ENCODE assay signal across 8 cellular contexts in the genomic region with DNA sequence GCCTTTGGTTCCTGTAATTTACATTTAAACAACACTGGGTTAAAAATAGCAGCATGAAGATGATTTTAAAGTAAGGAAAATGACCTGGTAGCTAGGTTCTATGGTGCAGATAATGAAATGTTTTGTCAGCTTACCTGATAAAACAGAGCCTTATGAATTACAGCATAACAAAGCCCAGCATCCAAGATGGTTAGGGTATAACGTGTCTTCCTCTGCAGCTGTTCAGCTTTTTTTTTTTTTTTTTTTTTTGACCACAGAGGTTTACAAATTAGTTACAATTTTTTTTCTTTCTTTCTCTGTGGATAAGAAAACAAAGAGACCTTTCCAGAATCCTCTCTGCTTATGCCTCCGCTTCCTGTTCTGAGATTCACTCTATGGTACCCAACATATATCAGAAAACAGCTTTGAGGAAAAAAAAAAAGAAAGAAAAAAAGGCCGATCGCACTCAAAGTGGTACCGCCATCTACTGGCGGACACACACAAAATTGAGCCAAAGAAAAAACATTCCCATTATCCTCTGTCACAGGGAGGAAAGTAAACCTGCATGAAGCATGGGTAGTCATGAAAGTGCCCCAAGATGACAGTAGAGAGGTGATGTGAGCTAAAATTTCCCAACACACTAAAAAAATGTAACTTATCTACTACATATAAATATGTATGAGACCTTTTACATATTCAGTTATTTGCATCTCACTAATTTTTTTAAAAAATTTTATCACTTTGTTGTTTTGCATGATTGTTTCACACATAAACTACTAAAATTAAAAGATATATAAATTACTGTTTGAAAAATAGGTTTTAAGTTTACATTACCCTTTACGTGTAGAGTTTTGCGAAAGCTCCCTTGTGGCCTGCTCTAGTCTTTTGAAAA. TPM values are rescaled to one million over a fixed set of nuclear protein-coding genes. Genes with fewer than 3 reads are reported as not detected.
DNase-seq lines count a peak whose midpoint lies in the region; ATAC-seq and TF ChIP-seq lines count a peak whose summit lies in the region.

A gene (minus strand): TSS at position 362 of the 871 bp plus-strand sequence. CDS start 27,656 bp downstream, outside the sequence.

- intact Hi-C loops in MCF 10A (cut with micrococcal nuclease) (loop anchor here (1.0 to 5.0 kb wide), 3 partner anchors 189 to 467 kb away; no protein-coding TSS in a partner anchor), left lung (cut with DNase I) (loop anchor here in 1 of 2 donors (10.0 kb wide), 1 partner anchor 189 kb away; no protein-coding TSS in a partner anchor), uterus (cut with DNase I; ENCODE audit: low total_unique reads) (no loop called here)

- no peaks in the 10 kb centered on the region for H3K4me1 Mint-ChIP-seq in MCF 10A (ENCODE audit: insufficient read depth, unreplicated experiment)

- H3K4me3 Mint-ChIP-seq in MCF 10A (ENCODE audit: unreplicated experiment), result no peak within 1 kb of the TSS

- DNase-seq in DMS53 treated with DMSO at 0.1 percent for 48 hours (lab: John Stamatoyannopoulos, UW; ENCODE audit: unreplicated experiment) (peak; percentile 93), NCI-H524 treated with DMSO at 0.1 percent for 48 hours (lab: John Stamatoyannopoulos, UW) (peak; percentile 30), MCF 10A (ENCODE audit: unreplicated experiment) (peak; percentile 58), left lung (no peak), uterus (no peak)

- TF ChIP-seq CTCF in MCF 10A (IDR thresholded peaks at IDR 0.05; ENCODE audit: unreplicated experiment), result peak; percentile 70
- peak in 1 of 2 donors; percentile 59 for TF ChIP-seq CTCF in left lung (IDR thresholded peaks at IDR 0.05)
- peak in 3 of 4 experiments; percentile 27 to 57 (median 41) for TF ChIP-seq CTCF in uterus (IDR thresholded peaks at IDR 0.05)

- H3K27me3 Mint-ChIP-seq in MCF 10A (ENCODE audit: insufficient read depth, unreplicated experiment), result peaks cover 72% of the 10 kb centered on the region

- no peak within 1 kb of the TSS for H3K27ac Mint-ChIP-seq in MCF 10A (ENCODE audit: low read depth, unreplicated experiment)

- POLR2A ChIA-PET in MCF 10A (lab: Yijun Ruan, JAX), result interaction anchor here (1.0 kb wide), 1 partner anchor 211 kb away, joined by 3 read pairs; no protein-coding TSS in a partner anchor

- no peak within 1 kb of the TSS for H3K4me3 ChIP-seq in left lung
- no peak within 1 kb of the TSS for H3K4me3 ChIP-seq in uterus

- no TSS peak for BruUV-seq in MCF 10A (replicated peaks; lab: Mats Ljungman, UMichigan)

- no peaks in the 10 kb centered on the region for H3K36me3 ChIP-seq in left lung
- H3K36me3 ChIP-seq in uterus, result no peaks in the 10 kb centered on the region

- no peaks in the 10 kb centered on the region for H3K9me3 Mint-ChIP-seq in MCF 10A (ENCODE audit: unreplicated experiment)

- CTCF ChIA-PET in MCF 10A (lab: Yijun Ruan, JAX), result interaction anchor here (0.5 to 11.6 kb wide), 57 partner anchors 9 to 1555 kb away, joined by 3 to 132 read pairs (median 4); no protein-coding TSS in a partner anchor

- ATAC-seq in GM19351 (IDR thresholded peaks at IDR 0.05; ENCODE audit: unreplicated experiment), result peak; percentile 70
- ATAC-seq in HG03565 (IDR thresholded peaks at IDR 0.05; ENCODE audit: unreplicated experiment), result peak; percentile 58
- peak; percentile 67 for ATAC-seq in left lung
- no peak for ATAC-seq in HG02571 (IDR thresholded peaks at IDR 0.05; ENCODE audit: unreplicated experiment)

- no peaks in the 10 kb centered on the region for H3K27me3 ChIP-seq in left lung
- H3K27me3 ChIP-seq in uterus, result no peaks in the 10 kb centered on the region

- H3K9me3 ChIP-seq in left lung (no peaks in the 10 kb centered on the region), uterus (no peaks in the 10 kb centered on the region)

- H3K27ac ChIP-seq in left lung, result no peak within 1 kb of the TSS
- H3K27ac ChIP-seq in uterus, result no peak within 1 kb of the TSS

- no peak for TF ChIP-seq POLR2A in uterus (IDR thresholded peaks at IDR 0.05)

- peaks cover 0 to 5% of the 10 kb centered on the region in 2 donors for H3K4me1 ChIP-seq in left lung
- no peaks in the 10 kb centered on the region for H3K4me1 ChIP-seq in uterus

- no peaks in the 10 kb centered on the region for H3K36me3 Mint-ChIP-seq in MCF 10A (ENCODE audit: insufficient read depth, unreplicated experiment)

RNA-seq across cellular contexts. Expression of the gene that starts here (rescaled TPM):
- total RNA-seq in MCF 10A (2022) (not detected in 2 replicates), left lung (1 to 10 TPM in 1 of 2 donors, under 1 TPM in 1; 0.35 to 1.3 TPM), uterus (10 to 100 TPM in 1 of 4 donors, 1 to 10 TPM in 3; 2.4 to 18.4 (median 5.2) TPM)

Comparison
In these comparisons a context has a peak if more than half of its experiments do, and no peak if none do; other contexts are left out.
1. Peak in DNase-seq in MCF 10A; RNA of the gene not detected or under 1 TPM.
2. DNase-seq: peak in DMS53 treated with DMSO at 0.1 percent for 48 hours (single experiment) and NCI-H524 treated with DMSO at 0.1 percent for 48 hours (single experiment); none in left lung (0 of 2) and uterus (0 of 2).